ENCODE assay signal across 9 cellular contexts in genomic region chr16:81889896-81890634, GRCh38.
A peak's percentile ranks its signal among the peaks of the same experiment; 100 is the strongest.
DNase-seq lines count a peak whose midpoint lies in the region; ATAC-seq and TF ChIP-seq lines count a peak whose summit lies in the region.
"Had no signal": no experiment of that assay in that cellular context is flagged by ENCODE, and none has a peak within 500 bp of the region (broad histone marks: within the 10 kb centered on the region; RNA-seq: fewer than 3 reads in every experiment).

No MANE protein-coding gene starts in this region.

- no peak overlapping the region for H3K27ac Mint-ChIP-seq in nephron
- H3K27ac Mint-ChIP-seq: activated naive CD8-positive, alpha-beta T cell had no signal

- H3K36me3 Mint-ChIP-seq in nephron (ENCODE audit: low read depth), result no peaks in the 10 kb centered on the region
- H3K36me3 Mint-ChIP-seq: activated naive CD8-positive, alpha-beta T cell had no signal

- no peak overlapping the region for H3K27ac ChIP-seq in esophagus squamous epithelium

- 74 to 78% methylated on average over 10 to 11 of the region's 11 CpGs for WGBS in esophagus squamous epithelium, 2 donors

- intact Hi-C loops in esophagus squamous epithelium (cut with DNase I), result no loop called here

- H3K36me3 ChIP-seq in esophagus squamous epithelium, result peaks cover 0 to 22% (median 0%) of the 10 kb centered on the region in 3 donors

- H3K4me1 Mint-ChIP-seq in nephron, result no peaks in the 10 kb centered on the region

- H3K4me3 Mint-ChIP-seq in nephron, result no peak overlapping the region
- H3K4me3 Mint-ChIP-seq: activated naive CD8-positive, alpha-beta T cell had no signal

- TF ChIP-seq CTCF in esophagus squamous epithelium (IDR thresholded peaks at IDR 0.05), result peak; percentile 63 to 89 (median 81)
- peak; percentile 81 to 87 (median 81) for TF ChIP-seq CTCF in nephron (IDR thresholded peaks at IDR 0.05; ENCODE audit: unreplicated experiment in 3 of 3)

- ATAC-seq in HG02623 (IDR thresholded peaks at IDR 0.05; ENCODE audit: unreplicated experiment) (peak; percentile 48), GM18519 (IDR thresholded peaks at IDR 0.05; ENCODE audit: low FRiP score, unreplicated experiment) (no peak)

- H3K9me3 Mint-ChIP-seq in nephron, result peaks cover 8% of the 10 kb centered on the region

- no peak overlapping the region for H3K4me3 ChIP-seq in esophagus squamous epithelium

- H3K27me3 ChIP-seq in esophagus squamous epithelium, result no peaks in the 10 kb centered on the region

- no peaks in the 10 kb centered on the region for H3K9me3 ChIP-seq in esophagus squamous epithelium

- no peak for TF ChIP-seq POLR2A in esophagus squamous epithelium (IDR thresholded peaks at IDR 0.05)

- no peaks in the 10 kb centered on the region for H3K4me1 ChIP-seq in esophagus squamous epithelium

- peaks cover 4% of the 10 kb centered on the region for H3K27me3 Mint-ChIP-seq in nephron (ENCODE audit: low read depth)
- H3K27me3 Mint-ChIP-seq: activated naive CD8-positive, alpha-beta T cell had no signal

- DNase-seq in DMS53 treated with DMSO at 0.1 percent for 48 hours (lab: John Stamatoyannopoulos, UW; ENCODE audit: unreplicated experiment), result peak; percentile 51
- peak; percentile 5 for DNase-seq in NOMO-1 treated with dmso at 0.1 percent for 144 hours (lab: John Stamatoyannopoulos, UW; ENCODE audit: unreplicated experiment)
- DNase-seq in activated CD8-positive, alpha-beta memory T cell treated with anti-CD3 and anti-CD28 coated beads, Interleukin-2, amount 50 U/mL, for 48 hours, result peak; percentile 60
- DNase-seq in esophagus squamous epithelium (lab: John Stamatoyannopoulos, UW), result no peak
- peak; percentile 83 for DNase-seq in superior temporal gyrus (ENCODE audit: extremely low spot score)
